13 cellular contexts compared by ENCODE assay signal in genomic region chr2:18903750-18904149, GRCh38.
DNase-seq lines count a peak whose midpoint lies in the region; ATAC-seq and TF ChIP-seq lines count a peak whose summit lies in the region.
"Had no signal": no experiment of that assay in that cellular context is flagged by ENCODE, and none has a peak within 500 bp of the region (broad histone marks: within the 10 kb centered on the region; RNA-seq: fewer than 3 reads in every experiment).

No MANE protein-coding gene starts in this region.

- H3K27me3 Mint-ChIP-seq in naive thymus-derived CD4-positive, alpha-beta T cell: no peaks in the 10 kb centered on the region
- H3K27me3 Mint-ChIP-seq: dendritic cell treated with granulocyte-macrophage colony-stimulating factor and Interleukin-4, amounts not matched to agents 40 ng/mL and 50 ng/mL, for 4 days had no signal

- no peaks in the 10 kb centered on the region for H3K79me2 ChIP-seq in OCI-LY3 (ENCODE audit: low read length)

- CTCF ChIA-PET in naive thymus-derived CD4-positive, alpha-beta T cell (lab: Charles Lee): no interaction called here

- intact Hi-C loops in naive thymus-derived CD4-positive, alpha-beta T cell (cut with micrococcal nuclease): no loop called here
- intact Hi-C loops in sciatic nerve (cut with DNase I): no loop called here

- DNase-seq in GM20000 (ENCODE audit: low spot score) (peak; percentile 30), substantia nigra (lab: John Stamatoyannopoulos, UW) (no peak), sciatic nerve (ENCODE audit: low spot score) (no peak), NCI-H187 treated with DMSO at 0.1 percent for 48 hours (lab: John Stamatoyannopoulos, UW) (no peak)
- no peak for DNase-seq in naive thymus-derived CD4-positive, alpha-beta T cell
- DNase-seq: activated gamma-delta T cell, NCI-H1092 treated with DMSO at 0.1 percent for 48 hours had no signal

- POLR2A ChIA-PET in naive thymus-derived CD4-positive, alpha-beta T cell (lab: Charles Lee): no interaction called here

- H3K4me1 Mint-ChIP-seq in naive thymus-derived CD4-positive, alpha-beta T cell: no peaks in the 10 kb centered on the region

- no peak overlapping the region for H3K27ac ChIP-seq in OCI-LY3 (ENCODE audit: low read length)
- no peak overlapping the region for H3K27ac ChIP-seq in substantia nigra (ENCODE audit: low read depth, low read length, poor library complexity, severe bottlenecking)
- H3K27ac ChIP-seq in naive thymus-derived CD4-positive, alpha-beta T cell (ENCODE audit: low read depth, low read length): no peak overlapping the region
- H3K27ac ChIP-seq: C4-2B, thoracic aorta had no signal

- H3K4me3 ChIP-seq in OCI-LY3 (ENCODE audit: low read length): no peak overlapping the region
- H3K4me3 ChIP-seq in naive thymus-derived CD4-positive, alpha-beta T cell (ENCODE audit: low read length): no peak overlapping the region
- H3K4me3 ChIP-seq: thoracic aorta had no signal

- H3K9me3 Mint-ChIP-seq in naive thymus-derived CD4-positive, alpha-beta T cell: peaks cover 0 to 24% (median 6%) of the 10 kb centered on the region in 11 donors

- peaks cover 0 to 30% (median 12%) of the 10 kb centered on the region in 5 donors for H3K36me3 Mint-ChIP-seq in naive thymus-derived CD4-positive, alpha-beta T cell

- ATAC-seq in GM18498 (IDR thresholded peaks at IDR 0.05; ENCODE audit: unreplicated experiment): peak; percentile 98
- peak; percentile 99 for ATAC-seq in HG03025 (IDR thresholded peaks at IDR 0.05; ENCODE audit: low FRiP score, unreplicated experiment)
- no peak for ATAC-seq in naive thymus-derived CD4-positive, alpha-beta T cell
- ATAC-seq in sciatic nerve: no peak

- no peaks in the 10 kb centered on the region for H3K9me3 ChIP-seq in OCI-LY3 (ENCODE audit: insufficient read depth, low read length)
- no peaks in the 10 kb centered on the region for H3K9me3 ChIP-seq in naive thymus-derived CD4-positive, alpha-beta T cell (ENCODE audit: control insufficient read depth in 2 of 3, low read length in 3 of 3)
- H3K9me3 ChIP-seq: thoracic aorta had no signal

- 0 out of 2 replicates have a peak, but pooled peaks cover 3% of the 10 kb centered on the region for H3K27me3 ChIP-seq in OCI-LY3 (ENCODE audit: low read depth, low read length)
- no peaks in the 10 kb centered on the region for H3K27me3 ChIP-seq in naive thymus-derived CD4-positive, alpha-beta T cell (ENCODE audit: control insufficient read depth in 2 of 2, insufficient read depth in 2 of 2, low read length in 2 of 2)

- H3K27ac Mint-ChIP-seq in naive thymus-derived CD4-positive, alpha-beta T cell: no peak overlapping the region
- H3K27ac Mint-ChIP-seq: dendritic cell treated with granulocyte-macrophage colony-stimulating factor and Interleukin-4, amounts not matched to agents 40 ng/mL and 50 ng/mL, for 4 days had no signal

- no peak overlapping the region for H2AFZ ChIP-seq in OCI-LY3 (ENCODE audit: low read depth, low read length)

- H3K4me2 ChIP-seq in OCI-LY3 (ENCODE audit: low read length): peak overlapping the region; percentile 8; the same call in 1 of the 2 replicates

- no peak overlapping the region for H3K4me3 Mint-ChIP-seq in naive thymus-derived CD4-positive, alpha-beta T cell
- H3K4me3 Mint-ChIP-seq: dendritic cell treated with granulocyte-macrophage colony-stimulating factor and Interleukin-4, amounts not matched to agents 40 ng/mL and 50 ng/mL, for 4 days had no signal

- peaks cover 18% of the 10 kb centered on the region for H3K4me1 ChIP-seq in OCI-LY3 (ENCODE audit: low read length)
- H3K4me1 ChIP-seq in naive thymus-derived CD4-positive, alpha-beta T cell (ENCODE audit: control insufficient read depth in 2 of 2, insufficient read depth in 2 of 2, low read length in 2 of 2): no peaks in the 10 kb centered on the region

- H3K36me3 ChIP-seq in OCI-LY3 (replicated peaks; ENCODE audit: low read depth, low read length): no peaks in the 10 kb centered on the region
- H3K36me3 ChIP-seq in naive thymus-derived CD4-positive, alpha-beta T cell (ENCODE audit: control insufficient read depth in 2 of 3, insufficient read depth in 3 of 3, low read length in 3 of 3): no peaks in the 10 kb centered on the region
- H3K36me3 ChIP-seq: thoracic aorta had no signal

- no peaks in the 10 kb centered on the region for H4K20me1 ChIP-seq in OCI-LY3 (ENCODE audit: insufficient read depth, low read length)

- H3K9ac ChIP-seq in OCI-LY3 (ENCODE audit: low read length): no peak overlapping the region

- TF ChIP-seq CTCF in GM20000 (IDR thresholded peaks at IDR 0.05; ENCODE audit: extremely low read depth, missing control alignments) (no peak), OCI-LY3 (IDR thresholded peaks at IDR 0.05; ENCODE audit: low read depth, low read length) (no peak)

Comparison
In these comparisons a context has a peak if more than half of its experiments do, and no peak if none do; other contexts are left out.
1. ATAC-seq: peak in GM18498 (single experiment) and HG03025 (single experiment); none in naive thymus-derived CD4-positive, alpha-beta T cell (single experiment) and sciatic nerve (single experiment).